In genomic region chr15:50181206-50181982, GRCh38 we compare ENCODE assay signal across 9 cellular contexts. TPM values are rescaled to one million over a fixed set of nuclear protein-coding genes. Genes with fewer than 3 reads are reported as not detected.
A peak's percentile ranks its signal among the peaks of the same experiment; 100 is the strongest.
DNase-seq lines count a peak whose midpoint lies in the region; FAIRE-seq and TF ChIP-seq lines count a peak whose summit lies in the region.
"Had no signal": no experiment of that assay in that cellular context is flagged by ENCODE, and none has a peak within 500 bp of the region (broad histone marks: within the 10 kb centered on the region; RNA-seq: fewer than 3 reads in every experiment).

No MANE protein-coding gene starts in this region.

- no peaks in the 10 kb centered on the region for H3K9me3 Mint-ChIP-seq in activated CD4-positive, alpha-beta T cell treated with anti-CD3 and anti-CD28 coated beads, Interleukin-2, amount 10 ng/mL, durations not matched to agents 24 days and 14 days

- TF ChIP-seq CTCF in WI38 (IDR thresholded peaks at IDR 0.05; ENCODE audit: low read depth, low read length), result no peak
- no peak for TF ChIP-seq CTCF in keratinocyte (optimal IDR thresholded peaks at IDR 0.05 in 1 of 3, IDR thresholded peaks at IDR 0.05 in 1 of 3, conservative IDR thresholded peaks at IDR 0.05 in 1 of 3; ENCODE audit: extremely low read depth in 1 of 3, insufficient read depth in 2 of 3, low read length in 3 of 3)
- TF ChIP-seq CTCF in D721Med (IDR thresholded peaks at IDR 0.05; ENCODE audit: insufficient read depth, missing control alignments), result no peak

- H3K27me3 ChIP-seq in keratinocyte (ENCODE audit: control insufficient read depth, extremely low read depth, insufficient read depth, low read length) (peaks cover 30% of the 10 kb centered on the region), subcutaneous abdominal adipose tissue (ENCODE audit: control insufficient read depth in 5 of 5, insufficient read depth in 4 of 5, low read length in 5 of 5) (peaks cover 0 to 24% (median 11%) of the 10 kb centered on the region in 5 donors)

- no peaks in the 10 kb centered on the region for H3K27me3 Mint-ChIP-seq in activated CD4-positive, alpha-beta T cell treated with anti-CD3 and anti-CD28 coated beads, Interleukin-2, amount 10 ng/mL, durations not matched to agents 24 days and 14 days

- H3K9ac ChIP-seq in keratinocyte (ENCODE audit: control insufficient read depth, extremely low read depth, insufficient read depth, low read length) (no peak overlapping the region), subcutaneous abdominal adipose tissue (ENCODE audit: low read length in 5 of 5) (no peak overlapping the region)

- intact Hi-C loops in activated CD4-positive, alpha-beta T cell treated with anti-CD3 and anti-CD28 coated beads, Interleukin-2, amount 10 ng/mL, durations not matched to agents 24 days and 14 days (cut with micrococcal nuclease), result loop anchor here (5.0 to 10.0 kb wide), 6 partner anchors 66 to 1009 kb away; partner anchors contain the start of genes AP4E1, GALK2 and USP8

- peak; percentile 61 for DNase-seq in activated CD4-positive, alpha-beta T cell treated with anti-CD3 and anti-CD28 coated beads, Interleukin-2, amount 10 ng/mL, durations not matched to agents 24 days and 14 days
- no peak for DNase-seq in activated CD4-positive, alpha-beta T cell treated with anti-CD3 and anti-CD28 coated beads, Interleukin-2, amount 50 U/mL, for 1 hour
- DNase-seq in keratinocyte (ENCODE audit: low read depth, low spot score), result no peak
- DNase-seq in DMS 273 treated with DMSO at 0.1 percent for 48 hours (lab: John Stamatoyannopoulos, UW), result no peak
- no peak for DNase-seq in NOMO-1 (lab: John Stamatoyannopoulos, UW; ENCODE audit: unreplicated experiment in 2 of 2)
- DNase-seq in D721Med (ENCODE audit: insufficient read length, low spot score), result no peak

- H2AFZ ChIP-seq in keratinocyte (ENCODE audit: control insufficient read depth, low read length), result no peak overlapping the region

- H3K27ac Mint-ChIP-seq in activated CD4-positive, alpha-beta T cell treated with anti-CD3 and anti-CD28 coated beads, Interleukin-2, amount 10 ng/mL, durations not matched to agents 24 days and 14 days, result peak overlapping the region; percentile 87

- peak overlapping the region; percentile 88 for H3K4me2 ChIP-seq in keratinocyte (ENCODE audit: control insufficient read depth, extremely low read depth, insufficient read depth, low read depth, low read length)

- H3K9me3 ChIP-seq in keratinocyte (ENCODE audit: control insufficient read depth, low read depth, low read length) (no peaks in the 10 kb centered on the region), subcutaneous abdominal adipose tissue (ENCODE audit: control insufficient read depth in 5 of 5, low read length in 5 of 5) (no peaks in the 10 kb centered on the region)

- H3K4me3 ChIP-seq in WI38 (ENCODE audit: low read depth, low read length) (peak overlapping the region; percentile 52), keratinocyte (ENCODE audit: control insufficient read depth in 2 of 3, extremely low read depth in 1 of 3, insufficient read depth in 2 of 3, low read depth in 1 of 3, low read length in 3 of 3) (peak overlapping the region in 2 of 3 experiments; percentile 38 to 68), subcutaneous abdominal adipose tissue (ENCODE audit: low read depth in 1 of 5, low read length in 5 of 5) (peak overlapping the region; percentile 33 to 78 (median 77))

- H3K36me3 Mint-ChIP-seq in activated CD4-positive, alpha-beta T cell treated with anti-CD3 and anti-CD28 coated beads, Interleukin-2, amount 10 ng/mL, durations not matched to agents 24 days and 14 days (ENCODE audit: low read depth), result peaks cover 18% of the 10 kb centered on the region

- no peak for FAIRE-seq in keratinocyte (lab: Jason Lieb, UNC)
- FAIRE-seq in D721Med (lab: Jason Lieb, UNC), result no peak

- no peaks in the 10 kb centered on the region for H3K79me2 ChIP-seq in keratinocyte (ENCODE audit: control insufficient read depth, insufficient read depth, low read length)

- H3K4me3 Mint-ChIP-seq in activated CD4-positive, alpha-beta T cell treated with anti-CD3 and anti-CD28 coated beads, Interleukin-2, amount 10 ng/mL, durations not matched to agents 24 days and 14 days, result peak overlapping the region; percentile 98

- H3K36me3 ChIP-seq in keratinocyte (ENCODE audit: control insufficient read depth in 2 of 2, extremely low read depth in 1 of 2, insufficient read depth in 2 of 2, low read length in 2 of 2), result no peaks in the 10 kb centered on the region
- no peaks in the 10 kb centered on the region for H3K36me3 ChIP-seq in subcutaneous abdominal adipose tissue (ENCODE audit: control insufficient read depth in 5 of 5, insufficient read depth in 5 of 5, low read length in 5 of 5)

- H3K4me1 ChIP-seq in keratinocyte (ENCODE audit: control insufficient read depth, extremely low read depth, insufficient read depth, low read length) (peaks cover 6% of the 10 kb centered on the region), subcutaneous abdominal adipose tissue (ENCODE audit: control insufficient read depth in 5 of 5, insufficient read depth in 5 of 5, low read length in 5 of 5) (peaks cover 0 to 21% (median 15%) of the 10 kb centered on the region in 5 donors)

- H3K27ac ChIP-seq in keratinocyte (ENCODE audit: control insufficient read depth, insufficient read depth, low read length) (no peak overlapping the region), subcutaneous abdominal adipose tissue (ENCODE audit: low read depth, low read length) (no peak overlapping the region)
- H3K27ac ChIP-seq: epithelial cell of prostate had no signal

- H4K20me1 ChIP-seq in keratinocyte (ENCODE audit: control insufficient read depth, extremely low read depth, insufficient read depth, low read length), result no peaks in the 10 kb centered on the region

- dilution Hi-C loops in keratinocyte (cut with MboI; ENCODE audit: extremely low pct_ligation_motif_present, low sequenced_read_pairs), result no loop called here

- H3K9me1 ChIP-seq in keratinocyte (ENCODE audit: control insufficient read depth, extremely low read depth, insufficient read depth, low read length), result no peaks in the 10 kb centered on the region

- H3K4me1 Mint-ChIP-seq in activated CD4-positive, alpha-beta T cell treated with anti-CD3 and anti-CD28 coated beads, Interleukin-2, amount 10 ng/mL, durations not matched to agents 24 days and 14 days, result peaks cover 50% of the 10 kb centered on the region

RNA-seq across cellular contexts. Expression of gene SLC27A2, which starts 0.6 kb away (rescaled TPM):
- 75.4 and 76.0 TPM in 2 replicates for total RNA-seq in activated CD4-positive, alpha-beta T cell treated with anti-CD3 and anti-CD28 coated beads, Interleukin-2, amount 10 ng/mL, durations not matched to agents 24 days and 14 days
- polyA plus RNA-seq in keratinocyte, result 0.15 to 0.34 TPM (median 0.31 TPM) in 3 replicates
- polyA plus RNA-seq in keratinocyte (2011; ENCODE audit: low read depth), result 1.8 TPM
- polyA plus RNA-seq in keratinocyte (2011; cell fraction: cytosol; rRNA removed), result 0.17 and 0.49 TPM in 2 replicates
- polyA plus RNA-seq in keratinocyte (2011; cell fraction: nucleus; rRNA removed), result 0.33 and 0.98 TPM in 2 replicates
- polyA plus RNA-seq in keratinocyte (2012; ENCODE audit: low replicate concordance), result 0.19 and 1.6 TPM in 2 replicates
- polyA minus RNA-seq in keratinocyte, result 0.16 to 0.20 TPM in 2 of 3 replicates, not detected in the other
- 2.7 TPM for polyA minus RNA-seq in keratinocyte (2011; cell fraction: cytosol; rRNA and poly(A)+ RNA removed)
- 0.85 and 1.9 TPM in 2 replicates for polyA minus RNA-seq in keratinocyte (2011; cell fraction: nucleus; rRNA and poly(A)+ RNA removed)
